In genomic region chr14:22977434-22977683, GRCh38 we compare ENCODE assay signal across 8 cellular contexts. TPM values are rescaled to one million over a fixed set of nuclear protein-coding genes. Genes with fewer than 3 reads are reported as not detected.
DNase-seq lines count a peak whose midpoint lies in the region; ATAC-seq, FAIRE-seq and TF ChIP-seq lines count a peak whose summit lies in the region.
"Had no signal": no experiment of that assay in that cellular context is flagged by ENCODE, and none has a peak within 500 bp of the region (broad histone marks: within the 10 kb centered on the region; RNA-seq: fewer than 3 reads in every experiment).

No MANE protein-coding gene starts in this region.

- H2BK20ac ChIP-seq in H1 (ENCODE audit: low read length), result peak overlapping the region; percentile 68; the same call in 1 of the 2 replicates

- H3K4me1 Mint-ChIP-seq in HFFc6 (ENCODE audit: low read depth) (peaks cover 71% of the 10 kb centered on the region), glutamatergic neuron (ENCODE audit: low read depth, unreplicated experiment) (peaks cover 18% of the 10 kb centered on the region)

- peak overlapping the region; percentile 86 for H3K27ac Mint-ChIP-seq in HFFc6
- no peak overlapping the region for H3K27ac Mint-ChIP-seq in glutamatergic neuron (ENCODE audit: unreplicated experiment)
- H3K27ac Mint-ChIP-seq: activated B cell treated with CpG ODN at 0.5 μM for 24 hours had no signal

- CTCF ChIA-PET in H1 (lab: Charles Lee; ENCODE audit: partially characterized antibody), result interaction anchor here (0.6 to 7.7 kb wide), 22 partner anchors 8 to 408 kb away, joined by 3 to 175 read pairs (median 4); partner anchors contain the start of genes AJUBA, HAUS4 and RBM23

- H3K4ac ChIP-seq in H1 (replicated peaks; ENCODE audit: insufficient read length, low read depth, low read length) (no peak overlapping the region), trophoblast cell (ENCODE audit: low read depth, low read length) (no peak overlapping the region)

- POLR2A ChIA-PET in H1 (lab: Charles Lee; ENCODE audit: partially characterized antibody), result interaction anchor here (0.8 to 13.2 kb wide), 22 partner anchors 9 to 118 kb away, joined by 3 to 133 read pairs (median 8); partner anchors contain the start of genes ACIN1, C14orf119, CDH24 and HAUS4

- H2BK5ac ChIP-seq in H1 (ENCODE audit: low read depth, low read length), result peak overlapping the region; percentile 95
- H2BK5ac ChIP-seq in trophoblast cell (ENCODE audit: low read depth, low read length, poor library complexity), result peak overlapping the region; percentile 74

- 0 out of 2 replicates have a peak overlapping the region, but pooled peaks have one; percentile 12 for H2BK15ac ChIP-seq in H1 (ENCODE audit: low read length)

- TF ChIP-seq CTCF in HFFc6 (IDR thresholded peaks at IDR 0.05), result no peak
- no peak for TF ChIP-seq CTCF in H1 (IDR thresholded peaks at IDR 0.05; ENCODE audit: control extremely low read depth in 1 of 3, insufficient read depth in 1 of 3, low read depth in 1 of 3, low read length in 3 of 3)
- no peak for TF ChIP-seq CTCF in glutamatergic neuron (IDR thresholded peaks at IDR 0.05; ENCODE audit: partially characterized antibody, unreplicated experiment)

- H3K9me3 ChIP-seq in H1 (ENCODE audit: insufficient read depth in 2 of 2, low read depth in 1 of 2, low read length in 1 of 2) (no peaks in the 10 kb centered on the region), trophoblast cell (ENCODE audit: insufficient read depth, low read depth, low read length) (no peaks in the 10 kb centered on the region)

- H4K91ac ChIP-seq in H1 (replicated peaks; ENCODE audit: insufficient read length, low read length) (no peak overlapping the region), trophoblast cell (ENCODE audit: low read depth, low read length) (peak overlapping the region; percentile 68)

- no peak overlapping the region; the same call in 1 of the 2 replicates for H3K4me3 Mint-ChIP-seq in HFFc6
- H3K4me3 Mint-ChIP-seq in glutamatergic neuron (ENCODE audit: unreplicated experiment), result no peak overlapping the region
- H3K4me3 Mint-ChIP-seq: activated B cell treated with CpG ODN at 0.5 μM for 24 hours had no signal

- no peak overlapping the region for H3K56ac ChIP-seq in H1 (replicated peaks; ENCODE audit: insufficient read length, low read depth, low read length)

- no peak for TF ChIP-seq EP300 in H1 (IDR thresholded peaks at IDR 0.05; ENCODE audit: borderline replicate concordance in 1 of 2, low read depth in 2 of 2, low read length in 2 of 2)

- peaks cover 9% of the 10 kb centered on the region for H3K23me2 ChIP-seq in H1 (ENCODE audit: low read depth, low read length)

- TF ChIP-seq RAD21 in H1 (IDR thresholded peaks at IDR 0.05 in 1 of 2, conservative IDR thresholded peaks at IDR 0.05 in 1 of 2; ENCODE audit: low read depth in 2 of 2, low read length in 2 of 2), result no peak

- no peak for FAIRE-seq in H1 (lab: Jason Lieb, UNC)
- FAIRE-seq: G401.6 had no signal

- H2BK120ac ChIP-seq in H1 (replicated peaks; ENCODE audit: low read depth, low read length), result no peak overlapping the region
- H2BK120ac ChIP-seq in trophoblast cell (ENCODE audit: insufficient read depth, low read length, poor library complexity), result peak overlapping the region; percentile 59

- H2BK12ac ChIP-seq in H1 (ENCODE audit: low read depth, low read length), result peak overlapping the region; percentile 73
- H2BK12ac ChIP-seq in trophoblast cell (ENCODE audit: low read length), result peak overlapping the region; percentile 39

- H2AFZ ChIP-seq in H1 (ENCODE audit: low read length), result no peak overlapping the region
- H2AFZ ChIP-seq in trophoblast cell (ENCODE audit: insufficient read depth, low read length, poor library complexity), result no peak overlapping the region

- H3K27ac ChIP-seq in H1 (ENCODE audit: low read depth, low read length), result peak overlapping the region; percentile 87
- peak overlapping the region; percentile 84 for H3K27ac ChIP-seq in trophoblast cell (ENCODE audit: low read depth, low read length)

- H3K14ac ChIP-seq in H1 (ENCODE audit: insufficient read length) (no peak overlapping the region), trophoblast cell (ENCODE audit: low read length) (peak overlapping the region; percentile 25)

- H4K20me1 ChIP-seq in H1 (replicated peaks in 1 of 2; ENCODE audit: control insufficient read depth in 1 of 2, insufficient read depth in 2 of 2, low read length in 2 of 2), result peaks cover 0 to 2% of the 10 kb centered on the region in 2 experiments

- DNase-seq in HFFc6, result no peak
- no peak for DNase-seq in H1 (ENCODE audit: low read depth in 1 of 2, low spot score in 2 of 2)
- no peak for DNase-seq in trophoblast cell
- no peak for DNase-seq in sciatic nerve (ENCODE audit: low spot score)
- no peak for DNase-seq in glutamatergic neuron
- DNase-seq in NCI-H1930 (lab: John Stamatoyannopoulos, UW), result no peak
- DNase-seq: activated B cell treated with CpG ODN at 0.5 μM for 24 hours had no signal

- no peak overlapping the region for H4K8ac ChIP-seq in H1 (ENCODE audit: extremely low read depth, insufficient read depth, low read length)
- peak overlapping the region; percentile 34 for H4K8ac ChIP-seq in trophoblast cell (ENCODE audit: low read depth, low read length)

- H3K9ac ChIP-seq in H1 (replicated peaks in 1 of 4; ENCODE audit: extremely low read depth in 1 of 4, low read depth in 3 of 4, low read length in 3 of 4) (peak overlapping the region in 3 of 4 experiments; percentile 6 to 60 (median 27); a peak in 5 of 7 replicates), trophoblast cell (ENCODE audit: low read length) (no peak overlapping the region)

- H3K27me3 Mint-ChIP-seq in HFFc6 (ENCODE audit: insufficient read depth) (peaks cover 7% of the 10 kb centered on the region), glutamatergic neuron (ENCODE audit: unreplicated experiment) (peaks cover 14% of the 10 kb centered on the region)

- H2AK5ac ChIP-seq in H1 (ENCODE audit: low read depth, low read length) (0 out of 2 replicates have a peak overlapping the region, but pooled peaks have one; percentile 66), trophoblast cell (ENCODE audit: low read length) (no peak overlapping the region)

- H3K4me2 ChIP-seq in H1 (ENCODE audit: insufficient read depth in 1 of 2, low read depth in 2 of 2, low read length in 2 of 2) (peak overlapping the region; percentile 56 to 81), trophoblast cell (ENCODE audit: low read length) (peak overlapping the region; percentile 43)

- H3K9me3 Mint-ChIP-seq in HFFc6 (no peaks in the 10 kb centered on the region), glutamatergic neuron (ENCODE audit: unreplicated experiment) (peaks cover 4% of the 10 kb centered on the region)
- H3K9me3 Mint-ChIP-seq: activated B cell treated with CpG ODN at 0.5 μM for 24 hours had no signal

- no peak for ATAC-seq in sciatic nerve

- no peak for TF ChIP-seq POLR2A in H1 (IDR thresholded peaks at IDR 0.05; ENCODE audit: control extremely low read depth in 1 of 2, low read depth in 2 of 2, low read length in 2 of 2)

- H3K36me3 ChIP-seq in H1 (ENCODE audit: control insufficient read depth in 2 of 4, insufficient read depth in 4 of 4, low read length in 3 of 4), result peaks cover 15 to 64% (median 33%) of the 10 kb centered on the region in 4 experiments
- H3K36me3 ChIP-seq in trophoblast cell (ENCODE audit: control insufficient read depth in 1 of 2, insufficient read depth in 2 of 2, low read length in 2 of 2), result peaks cover 39 to 48% of the 10 kb centered on the region in 2 experiments

- H3K23ac ChIP-seq in H1 (ENCODE audit: insufficient read length) (no peak overlapping the region), trophoblast cell (ENCODE audit: low read length) (no peak overlapping the region)

- H3K4me1 ChIP-seq in H1 (replicated peaks in 1 of 4; ENCODE audit: control insufficient read depth in 3 of 4, insufficient read depth in 4 of 4, low read length in 3 of 4) (peaks cover 28 to 34% (median 31%) of the 10 kb centered on the region in 4 experiments), trophoblast cell (ENCODE audit: control insufficient read depth in 1 of 2, insufficient read depth in 2 of 2, low read length in 2 of 2) (peaks cover 28 to 32% of the 10 kb centered on the region in 2 experiments)

- H3K79me1 ChIP-seq in H1 (ENCODE audit: low read depth, low read length) (no peaks in the 10 kb centered on the region; the same call in 1 of the 2 replicates), trophoblast cell (ENCODE audit: low read length) (peaks cover 36% of the 10 kb centered on the region)

- H4K12ac ChIP-seq in trophoblast cell (ENCODE audit: low read depth, low read length), result no peak overlapping the region

- intact Hi-C loops in sciatic nerve (cut with DNase I), result no loop called here

- peak overlapping the region; percentile 7 for H4K5ac ChIP-seq in H1 (ENCODE audit: insufficient read length, low read depth, low read length)

- H3K27me3 ChIP-seq in H1 (replicated peaks in 1 of 4; ENCODE audit: control insufficient read depth in 3 of 4, extremely low read depth in 1 of 4, insufficient read depth in 3 of 4, low read length in 3 of 4) (peaks cover 0 to 9% (median 4%) of the 10 kb centered on the region in 4 experiments; a peak in 2 of 7 replicates), trophoblast cell (ENCODE audit: insufficient read depth, low read length) (no peaks in the 10 kb centered on the region)

- H3K4me3 ChIP-seq in H1 (ENCODE audit: extremely low read depth in 1 of 4, insufficient read depth in 2 of 4, low read depth in 3 of 4, low read length in 4 of 4) (peak overlapping the region in 1 of 4 experiments; percentile 41; a peak in 4 of 8 replicates), trophoblast cell (ENCODE audit: low read depth, low read length) (no peak overlapping the region)

- H3K36me3 Mint-ChIP-seq in HFFc6 (ENCODE audit: low read depth), result peaks cover 54% of the 10 kb centered on the region
- H3K36me3 Mint-ChIP-seq in glutamatergic neuron (ENCODE audit: unreplicated experiment), result no peaks in the 10 kb centered on the region

- H3K18ac ChIP-seq in H1 (ENCODE audit: extremely low read depth, low read length), result peak overlapping the region; percentile 52; the same call in 1 of the 2 replicates
- H3K18ac ChIP-seq in trophoblast cell (ENCODE audit: low read length), result peak overlapping the region; percentile 58

- H3K79me2 ChIP-seq in H1 (ENCODE audit: control insufficient read depth in 1 of 2, insufficient read depth in 2 of 2, low read length in 2 of 2) (peaks cover 0 to 54% of the 10 kb centered on the region in 2 experiments; a peak in 2 of 4 replicates), trophoblast cell (ENCODE audit: control insufficient read depth, insufficient read depth, low read length, poor library complexity) (peaks cover 35% of the 10 kb centered on the region)

RNA-seq across cellular contexts. Expression of gene AJUBA, which starts 5.0 kb away (rescaled TPM):
- total RNA-seq in HFFc6 (2021; fragmentation: NEBNext Ultra II Directional; extraction: Animal tissue kit (Norgen Biotek cat#: 25700)), result 10 to 100 TPM; 66.0 to 79.7 (median 74.9) TPM
- 46.0 TPM in 2 replicates for total RNA-seq in H1 (2021; fragmentation: NEBNext Ultra II Directional; extraction: Animal tissue kit (Norgen Biotek cat#: 25700))
- 33.1 and 38.8 TPM in 2 replicates for polyA plus RNA-seq in H1 (2011; rRNA removed)
- 37.3 TPM for polyA plus RNA-seq in H1 (2011; cell fraction: cytosol; rRNA removed)
- 51.3 TPM for polyA plus RNA-seq in H1 (2011; cell fraction: nucleus; rRNA removed)
- polyA plus RNA-seq in H1 (2012, experiment 1 of 2), result 35.5 to 45.4 TPM (median 41.3 TPM) in 4 replicates
- 35.9 TPM for polyA plus RNA-seq in H1 (2012, experiment 2 of 2)
- polyA plus RNA-seq in H1 (2013, experiment 1 of 2), result 10.0 TPM
- polyA plus RNA-seq in H1 (2013, experiment 2 of 2), result 10.3 TPM
- polyA minus RNA-seq in H1 (2011; rRNA and poly(A)+ RNA removed), result 153 and 192 TPM in 2 replicates
- 50.7 TPM for polyA minus RNA-seq in H1 (2011; cell fraction: cytosol; rRNA and poly(A)+ RNA removed)
- polyA minus RNA-seq in H1 (2011; cell fraction: nucleus; rRNA and poly(A)+ RNA removed), result 105 TPM
- 24.6 and 25.3 TPM in 2 replicates for polyA plus RNA-seq in trophoblast cell (2013)
- total RNA-seq in sciatic nerve, result 24.8 TPM
- total RNA-seq in glutamatergic neuron (ENCODE audit: unreplicated experiment), result 0.34 TPM

RNA-seq across cellular contexts. Expression of gene HAUS4, which starts 20.5 kb away (rescaled TPM):
- 10 to 100 TPM; 13.0 to 23.5 (median 19.6) TPM for total RNA-seq in HFFc6 (2021; fragmentation: NEBNext Ultra II Directional; extraction: Animal tissue kit (Norgen Biotek cat#: 25700))
- 46.1 and 47.7 TPM in 2 replicates for total RNA-seq in H1 (2021; fragmentation: NEBNext Ultra II Directional; extraction: Animal tissue kit (Norgen Biotek cat#: 25700))
- 35.6 and 46.0 TPM in 2 replicates for polyA plus RNA-seq in H1 (2011; rRNA removed)
- polyA plus RNA-seq in H1 (2011; cell fraction: cytosol; rRNA removed), result 53.6 TPM
- polyA plus RNA-seq in H1 (2011; cell fraction: nucleus; rRNA removed), result 45.6 TPM
- 50.4 to 62.8 TPM (median 59.8 TPM) in 4 replicates for polyA plus RNA-seq in H1 (2012, experiment 1 of 2)
- 55.5 TPM for polyA plus RNA-seq in H1 (2012, experiment 2 of 2)
- polyA plus RNA-seq in H1 (2013, experiment 1 of 2), result 45.0 TPM
- 43.0 TPM for polyA plus RNA-seq in H1 (2013, experiment 2 of 2)
- 58.4 and 73.9 TPM in 2 replicates for polyA minus RNA-seq in H1 (2011; rRNA and poly(A)+ RNA removed)
- polyA minus RNA-seq in H1 (2011; cell fraction: cytosol; rRNA and poly(A)+ RNA removed), result 29.0 TPM
- polyA minus RNA-seq in H1 (2011; cell fraction: nucleus; rRNA and poly(A)+ RNA removed), result 33.8 TPM
- polyA plus RNA-seq in trophoblast cell (2013), result 29.6 and 29.8 TPM in 2 replicates
- total RNA-seq in sciatic nerve (39.9 TPM), glutamatergic neuron (ENCODE audit: unreplicated experiment) (9.7 TPM)

RNA-seq across cellular contexts. Expression of gene C14orf93, which starts 32.6 kb away (rescaled TPM):
- 1 to 10 TPM; 3.6 to 7.0 (median 5.7) TPM for total RNA-seq in HFFc6 (2021; fragmentation: NEBNext Ultra II Directional; extraction: Animal tissue kit (Norgen Biotek cat#: 25700))
- total RNA-seq in H1 (2021; fragmentation: NEBNext Ultra II Directional; extraction: Animal tissue kit (Norgen Biotek cat#: 25700)), result 7.4 and 7.8 TPM in 2 replicates
- polyA plus RNA-seq in H1 (2011; rRNA removed), result 8.2 and 9.7 TPM in 2 replicates
- 10.0 TPM for polyA plus RNA-seq in H1 (2011; cell fraction: cytosol; rRNA removed)
- 17.6 TPM for polyA plus RNA-seq in H1 (2011; cell fraction: nucleus; rRNA removed)
- 6.3 to 9.7 TPM (median 7.9 TPM) in 4 replicates for polyA plus RNA-seq in H1 (2012, experiment 1 of 2)
- polyA plus RNA-seq in H1 (2012, experiment 2 of 2), result 6.3 TPM
- polyA plus RNA-seq in H1 (2013, experiment 1 of 2), result 3.5 TPM
- polyA plus RNA-seq in H1 (2013, experiment 2 of 2), result 3.3 TPM
- 22.5 and 22.6 TPM in 2 replicates for polyA minus RNA-seq in H1 (2011; rRNA and poly(A)+ RNA removed)
- 4.3 TPM for polyA minus RNA-seq in H1 (2011; cell fraction: cytosol; rRNA and poly(A)+ RNA removed)
- 6.5 TPM for polyA minus RNA-seq in H1 (2011; cell fraction: nucleus; rRNA and poly(A)+ RNA removed)
- polyA plus RNA-seq in trophoblast cell (2013), result 3.0 and 3.6 TPM in 2 replicates
- 8.1 TPM for total RNA-seq in sciatic nerve
- 12.1 TPM for total RNA-seq in glutamatergic neuron (ENCODE audit: unreplicated experiment)

RNA-seq across cellular contexts. Expression of gene PRMT5, which starts 48.2 kb away (rescaled TPM):
- 100 to 1,000 TPM; 102 to 125 (median 110) TPM for total RNA-seq in HFFc6 (2021; fragmentation: NEBNext Ultra II Directional; extraction: Animal tissue kit (Norgen Biotek cat#: 25700))
- total RNA-seq in H1 (2021; fragmentation: NEBNext Ultra II Directional; extraction: Animal tissue kit (Norgen Biotek cat#: 25700)), result 159 and 171 TPM in 2 replicates
- 329 and 402 TPM in 2 replicates for polyA plus RNA-seq in H1 (2011; rRNA removed)
- 274 TPM for polyA plus RNA-seq in H1 (2011; cell fraction: cytosol; rRNA removed)
- 275 TPM for polyA plus RNA-seq in H1 (2011; cell fraction: nucleus; rRNA removed)
- polyA plus RNA-seq in H1 (2012, experiment 1 of 2), result 145 to 187 TPM (median 170 TPM) in 4 replicates
- polyA plus RNA-seq in H1 (2012, experiment 2 of 2), result 336 TPM
- 113 TPM for polyA plus RNA-seq in H1 (2013, experiment 1 of 2)
- 99.5 TPM for polyA plus RNA-seq in H1 (2013, experiment 2 of 2)
- polyA minus RNA-seq in H1 (2011; rRNA and poly(A)+ RNA removed), result 439 and 469 TPM in 2 replicates
- polyA minus RNA-seq in H1 (2011; cell fraction: cytosol; rRNA and poly(A)+ RNA removed), result 207 TPM
- polyA minus RNA-seq in H1 (2011; cell fraction: nucleus; rRNA and poly(A)+ RNA removed), result 156 TPM
- polyA plus RNA-seq in trophoblast cell (2013), result 58.2 and 61.0 TPM in 2 replicates
- total RNA-seq in sciatic nerve (44.6 TPM), glutamatergic neuron (ENCODE audit: unreplicated experiment) (54.6 TPM)

RNA-seq across cellular contexts. Expression of gene PSMB5, which starts 57.3 kb away (rescaled TPM):
- 100 to 1,000 TPM; 221 to 259 (median 241) TPM for total RNA-seq in HFFc6 (2021; fragmentation: NEBNext Ultra II Directional; extraction: Animal tissue kit (Norgen Biotek cat#: 25700))
- 246 and 254 TPM in 2 replicates for total RNA-seq in H1 (2021; fragmentation: NEBNext Ultra II Directional; extraction: Animal tissue kit (Norgen Biotek cat#: 25700))
- polyA plus RNA-seq in H1 (2011; rRNA removed), result 402 and 510 TPM in 2 replicates
- 415 TPM for polyA plus RNA-seq in H1 (2011; cell fraction: cytosol; rRNA removed)
- polyA plus RNA-seq in H1 (2011; cell fraction: nucleus; rRNA removed), result 246 TPM
- 252 to 356 TPM (median 319 TPM) in 4 replicates for polyA plus RNA-seq in H1 (2012, experiment 1 of 2)
- polyA plus RNA-seq in H1 (2012, experiment 2 of 2), result 310 TPM
- polyA plus RNA-seq in H1 (2013, experiment 1 of 2), result 131 TPM
- polyA plus RNA-seq in H1 (2013, experiment 2 of 2), result 133 TPM
- polyA minus RNA-seq in H1 (2011; rRNA and poly(A)+ RNA removed), result 379 and 426 TPM in 2 replicates
- 145 TPM for polyA minus RNA-seq in H1 (2011; cell fraction: cytosol; rRNA and poly(A)+ RNA removed)
- 117 TPM for polyA minus RNA-seq in H1 (2011; cell fraction: nucleus; rRNA and poly(A)+ RNA removed)
- 159 and 160 TPM in 2 replicates for polyA plus RNA-seq in trophoblast cell (2013)
- total RNA-seq in sciatic nerve, result 70.1 TPM
- 289 TPM for total RNA-seq in glutamatergic neuron (ENCODE audit: unreplicated experiment)

Comparison
In these comparisons a context has a peak if more than half of its experiments do, and no peak if none do; other contexts are left out.
1. RNA of gene AJUBA, which starts 5.0 kb away (total RNA-seq): 66.0 to 79.7 TPM in HFFc6, 46.0 TPM in H1 and 24.8 TPM in sciatic nerve (single experiment); 0.34 TPM in glutamatergic neuron (single experiment); every median in the first group is over 10 times any median in the second.